Comparison of ENCODE assay signal across 8 cellular contexts in genomic region chr9:89593776-89594427, GRCh38. TPM values are rescaled to one million over a fixed set of nuclear protein-coding genes. Genes with fewer than 3 reads are reported as not detected.
DNase-seq lines count a peak whose midpoint lies in the region; ATAC-seq and TF ChIP-seq lines count a peak whose summit lies in the region.

No MANE protein-coding gene starts in this region.

- H3K27ac ChIP-seq in adrenal gland: no peak overlapping the region

- H3K27me3 ChIP-seq in adrenal gland: no peaks in the 10 kb centered on the region
- H3K27me3 ChIP-seq in kidney epithelial cell (ENCODE audit: control insufficient read depth, insufficient read depth, low read length): peaks cover 12% of the 10 kb centered on the region

- ATAC-seq in HG02973 (IDR thresholded peaks at IDR 0.05; ENCODE audit: unreplicated experiment): no peak
- ATAC-seq in GM18519 (IDR thresholded peaks at IDR 0.05; ENCODE audit: low FRiP score, unreplicated experiment): no peak

- H3K4me1 ChIP-seq in adrenal gland (replicated peaks in 1 of 2): peaks cover 4 to 9% of the 10 kb centered on the region in 2 donors

- no peaks in the 10 kb centered on the region for H3K9me3 ChIP-seq in adrenal gland (replicated peaks in 1 of 3)

- H3K4me3 ChIP-seq in adrenal gland: no peak overlapping the region
- H3K4me3 ChIP-seq in kidney epithelial cell (ENCODE audit: low read depth, low read length): no peak overlapping the region

- TF ChIP-seq POLR2A in adrenal gland (IDR thresholded peaks at IDR 0.05): no peak

- 51 to 71% (median 67%) methylated on average over 6 to 12 of the region's 12 CpGs for WGBS in adrenal gland, 4 donors

- TF ChIP-seq CTCF in GM12801 (IDR thresholded peaks at IDR 0.05; ENCODE audit: extremely low read depth, insufficient read length) (peak; percentile 0), adrenal gland (IDR thresholded peaks at IDR 0.05) (peak; percentile 39 to 59 (median 46)), kidney epithelial cell (IDR thresholded peaks at IDR 0.05; ENCODE audit: insufficient read depth, low read length, poor library complexity, severe bottlenecking) (peak; percentile 67)

- H3K36me3 ChIP-seq in adrenal gland (replicated peaks in 1 of 2): no peaks in the 10 kb centered on the region
- no peaks in the 10 kb centered on the region for H3K36me3 ChIP-seq in kidney epithelial cell (ENCODE audit: control insufficient read depth, insufficient read depth, low read length)

- DNase-seq in KBM-7 (peak; percentile 60), T-helper 1 cell (peak; percentile 23 to 54 (median 37)), adrenal gland (peak in 5 of 7 donors; percentile 40 to 70 (median 67)), kidney epithelial cell (ENCODE audit: low read depth) (no peak)
- DNase-seq in stimulated activated CD8-positive, alpha-beta memory T cell treated with anti-CD3 and anti-CD28 coated beads, Interleukin-4, amount 100 ng/mL, for 4 hours (ENCODE audit: low read depth in 2 of 2, low spot score in 1 of 2): peak; percentile 20 to 23

- intact Hi-C loops in adrenal gland (cut with DNase I): no loop called here

- in situ Hi-C loops in KBM-7 (cut with MboI; ENCODE audit: low pct_unique_long_range_greater_than_20kb, low sequenced_read_pairs): loop anchor here (25.0 kb wide), 1 partner anchor 1268 kb away; no protein-coding TSS in a partner anchor

RNA-seq across cellular contexts. Expression of gene GADD45G, which starts 10.9 kb away (rescaled TPM):
- total RNA-seq in adrenal gland (100 to 1,000 TPM in 4 of 8 donors, 10 to 100 TPM in 4; 33.7 to 180 (median 93.3) TPM), kidney epithelial cell (0.41 and 2.2 TPM in 2 replicates)
- 100 to 1,000 TPM in 2 of 3 donors, 1 to 10 TPM in 1; 3.3 to 294 (median 190) TPM for polyA plus RNA-seq in adrenal gland

Comparison
In these comparisons a context has a peak if more than half of its experiments do, and no peak if none do; other contexts are left out.
1. CTCF ChIP-seq: peak in every context shown above with its lines; median percentile 67 in kidney epithelial cell; 46 in adrenal gland; 0 in GM12801.
2. RNA of gene GADD45G, which starts 10.9 kb away (total RNA-seq): 33.7 to 180 TPM in adrenal gland; 0.41 to 2.2 TPM in kidney epithelial cell; every median in the first group is over 10 times any median in the second.